8 cellular contexts compared by ENCODE assay signal in the genomic region with DNA sequence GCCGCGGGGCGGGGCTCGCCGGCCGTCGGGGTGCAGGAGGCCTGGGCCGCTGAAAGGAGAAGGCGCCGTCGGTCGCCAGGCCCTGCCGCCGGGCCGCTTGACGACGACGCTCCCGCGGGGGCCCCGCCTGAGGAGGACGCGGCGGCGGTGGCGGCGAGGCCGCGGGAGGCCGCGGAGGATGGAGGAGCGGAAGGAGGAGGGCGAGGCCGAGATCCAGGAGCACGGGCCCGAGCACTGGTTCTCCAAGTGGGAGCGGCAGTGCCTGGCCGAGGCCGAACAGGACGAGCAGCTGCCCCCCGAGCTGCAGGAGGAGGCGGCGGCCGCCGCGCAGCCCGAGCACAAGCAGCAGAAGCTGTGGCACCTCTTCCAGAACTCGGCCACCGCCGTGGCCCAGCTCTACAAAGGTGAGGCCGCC. TPM values are rescaled to one million over a fixed set of nuclear protein-coding genes. Genes with fewer than 3 reads are reported as not detected.
DNase-seq lines count a peak whose midpoint lies in the region; ATAC-seq and TF ChIP-seq lines count a peak whose summit lies in the region.

No MANE protein-coding gene starts in this region.

- intact Hi-C loops in activated CD4-positive, alpha-beta T cell treated with anti-CD3 and anti-CD28 coated beads for 36 hours (cut with DNase I, micrococcal nuclease) = loop anchor here (1.0 to 5.0 kb wide), 15 partner anchors 13 to 1850 kb away; a partner anchor contains a TSS
- intact Hi-C loops in tibial artery (cut with DNase I; ENCODE audit: low total_unique reads) = loop anchor here (5.0 to 10.0 kb wide), 2 partner anchors 130 to 227 kb away; a partner anchor contains a TSS

- TF ChIP-seq CTCF in tibial artery (IDR thresholded peaks at IDR 0.05) = no peak

- no peaks in the 10 kb centered on the region for H3K9me3 Mint-ChIP-seq in activated CD4-positive, alpha-beta T cell treated with anti-CD3 and anti-CD28 coated beads for 36 hours (ENCODE audit: low read depth)
- H3K9me3 Mint-ChIP-seq in effector memory CD8-positive, alpha-beta T cell = no peaks in the 10 kb centered on the region

- ATAC-seq in GM19395 (IDR thresholded peaks at IDR 0.05; ENCODE audit: unreplicated experiment) (peak; percentile 18), HG03457 (IDR thresholded peaks at IDR 0.05; ENCODE audit: unreplicated experiment) (peak; percentile 6)
- peak; percentile 4 for ATAC-seq in activated CD4-positive, alpha-beta T cell treated with anti-CD3 and anti-CD28 coated beads for 36 hours
- ATAC-seq in effector memory CD8-positive, alpha-beta T cell (replicated peaks) = peak; percentile 10

- peaks cover 35% of the 10 kb centered on the region for H3K36me3 Mint-ChIP-seq in activated CD4-positive, alpha-beta T cell treated with anti-CD3 and anti-CD28 coated beads for 36 hours (ENCODE audit: low read depth)
- peaks cover 63% of the 10 kb centered on the region for H3K36me3 Mint-ChIP-seq in effector memory CD8-positive, alpha-beta T cell (ENCODE audit: insufficient read depth)

- peak overlapping the region; percentile 55 for H3K27ac Mint-ChIP-seq in activated CD4-positive, alpha-beta T cell treated with anti-CD3 and anti-CD28 coated beads for 36 hours
- peak overlapping the region; percentile 71 to 97 for H3K27ac Mint-ChIP-seq in effector memory CD8-positive, alpha-beta T cell

- peak; percentile 67 for DNase-seq in activated CD4-positive, alpha-beta T cell treated with anti-CD3 and anti-CD28 coated beads for 36 hours
- DNase-seq in effector memory CD8-positive, alpha-beta T cell = peak in 2 of 3 experiments; percentile 32 to 47
- DNase-seq in tibial artery = peak; percentile 41 to 76
- no peak for DNase-seq in NCI-H2029 treated with DMSO at 0.1 percent for 48 hours (lab: John Stamatoyannopoulos, UW)

- H3K27me3 ChIP-seq in BLaER1 treated with 17β-estradiol and CSF1 and Interleukin-3, amounts not matched to agents 10 nM and 100 nM = no peaks in the 10 kb centered on the region
- H3K27me3 ChIP-seq in muscle layer of duodenum (ENCODE audit: low read depth, low read length) = no peaks in the 10 kb centered on the region
- H3K27me3 ChIP-seq in tibial artery = no peaks in the 10 kb centered on the region

- no peaks in the 10 kb centered on the region for H3K9me3 ChIP-seq in BLaER1 treated with 17β-estradiol and CSF1 and Interleukin-3, amounts not matched to agents 10 nM and 100 nM (replicated peaks in 1 of 11)
- H3K9me3 ChIP-seq in muscle layer of duodenum (ENCODE audit: control insufficient read depth in 1 of 2, low read length in 2 of 2) (no peaks in the 10 kb centered on the region), tibial artery (no peaks in the 10 kb centered on the region)

- H3K27me3 Mint-ChIP-seq in activated CD4-positive, alpha-beta T cell treated with anti-CD3 and anti-CD28 coated beads for 36 hours = no peaks in the 10 kb centered on the region
- no peaks in the 10 kb centered on the region for H3K27me3 Mint-ChIP-seq in effector memory CD8-positive, alpha-beta T cell

- peaks cover 25 to 42% (median 35%) of the 10 kb centered on the region in 11 experiments for H3K36me3 ChIP-seq in BLaER1 treated with 17β-estradiol and CSF1 and Interleukin-3, amounts not matched to agents 10 nM and 100 nM
- H3K36me3 ChIP-seq in muscle layer of duodenum (ENCODE audit: control insufficient read depth in 1 of 2, insufficient read depth in 2 of 2, low read length in 2 of 2) (no peaks in the 10 kb centered on the region), tibial artery (peaks cover 0 to 5% (median 0%) of the 10 kb centered on the region in 3 donors)

- POLR2A ChIA-PET in activated CD4-positive, alpha-beta T cell treated with anti-CD3 and anti-CD28 coated beads for 36 hours (lab: Charles Lee) = interaction anchor here (0.8 to 3.3 kb wide), 13 partner anchors 11 to 223 kb away, joined by 3 to 33 read pairs (median 6); a partner anchor contains a TSS

- peak overlapping the region; percentile 74 for H3K4me3 Mint-ChIP-seq in activated CD4-positive, alpha-beta T cell treated with anti-CD3 and anti-CD28 coated beads for 36 hours
- peak overlapping the region; percentile 90 to 97 for H3K4me3 Mint-ChIP-seq in effector memory CD8-positive, alpha-beta T cell

- H4K20me1 ChIP-seq in BLaER1 treated with 17β-estradiol and CSF1 and Interleukin-3, amounts not matched to agents 10 nM and 100 nM = peaks cover 42 to 54% (median 45%) of the 10 kb centered on the region in 11 experiments

- H3K4me2 ChIP-seq in BLaER1 treated with 17β-estradiol and CSF1 and Interleukin-3, amounts not matched to agents 10 nM and 100 nM = peak overlapping the region in 10 of 11 experiments; percentile 5 to 95 (median 86); a peak in 18 of 22 replicates

- H3K4me3 ChIP-seq in BLaER1 treated with 17β-estradiol and CSF1 and Interleukin-3, amounts not matched to agents 10 nM and 100 nM = peak overlapping the region; percentile 89 to 100 (median 96)
- H3K4me3 ChIP-seq in muscle layer of duodenum (ENCODE audit: low read depth in 1 of 2, low read length in 2 of 2) = peak overlapping the region; percentile 48 to 89
- peak overlapping the region; percentile 65 to 84 for H3K4me3 ChIP-seq in tibial artery

- peaks cover 29% of the 10 kb centered on the region for H3K4me1 Mint-ChIP-seq in activated CD4-positive, alpha-beta T cell treated with anti-CD3 and anti-CD28 coated beads for 36 hours
- H3K4me1 Mint-ChIP-seq in effector memory CD8-positive, alpha-beta T cell (ENCODE audit: low read depth in 2 of 2) = peaks cover 29 to 41% of the 10 kb centered on the region in 2 donors

- CTCF ChIA-PET in activated CD4-positive, alpha-beta T cell treated with anti-CD3 and anti-CD28 coated beads for 36 hours (lab: Charles Lee) = interaction anchor here (0.5 to 1.9 kb wide), 4 partner anchors 17 to 1784 kb away, joined by 3 to 6 read pairs (median 5); no protein-coding TSS in a partner anchor

- peak overlapping the region; percentile 93 to 100 (median 99) for H3K9ac ChIP-seq in BLaER1 treated with 17β-estradiol and CSF1 and Interleukin-3, amounts not matched to agents 10 nM and 100 nM

- H3K27ac ChIP-seq in BLaER1 treated with 17β-estradiol and CSF1 and Interleukin-3, amounts not matched to agents 10 nM and 100 nM = peak overlapping the region; percentile 96 to 100 (median 98)
- peak overlapping the region; percentile 89 for H3K27ac ChIP-seq in muscle layer of duodenum (ENCODE audit: low read length)
- H3K27ac ChIP-seq in tibial artery = peak overlapping the region; percentile 98 to 99

- H3K4me1 ChIP-seq in BLaER1 treated with 17β-estradiol and CSF1 and Interleukin-3, amounts not matched to agents 10 nM and 100 nM = peaks cover 32 to 61% (median 51%) of the 10 kb centered on the region in 10 experiments
- peaks cover 17 to 36% of the 10 kb centered on the region in 2 donors for H3K4me1 ChIP-seq in muscle layer of duodenum (ENCODE audit: control insufficient read depth in 1 of 2, insufficient read depth in 2 of 2, low read length in 2 of 2)
- H3K4me1 ChIP-seq in tibial artery = peaks cover 0 to 47% (median 35%) of the 10 kb centered on the region in 4 donors

RNA-seq across cellular contexts. Expression of a gene that starts 0.4 kb away (rescaled TPM):
- total RNA-seq in activated CD4-positive, alpha-beta T cell treated with anti-CD3 and anti-CD28 coated beads for 36 hours = 10 to 100 TPM; 42.4 to 51.4 TPM
